Comparison of ENCODE assay signal across 13 cellular contexts in genomic region chr3:41522620-41523019, GRCh38.
DNase-seq lines count a peak whose midpoint lies in the region; ATAC-seq and TF ChIP-seq lines count a peak whose summit lies in the region.
"Had no signal": no experiment of that assay in that cellular context is flagged by ENCODE, and none has a peak within 500 bp of the region (broad histone marks: within the 10 kb centered on the region; RNA-seq: fewer than 3 reads in every experiment).

No MANE protein-coding gene starts in this region.

- no peaks in the 10 kb centered on the region for H3K9me3 Mint-ChIP-seq in T-helper 2 cell treated with Interferon-gamma antibody and Interleukin-4, amounts not matched to agents 5 μg/mL and 100 μg/mL, for 36 hours
- H3K9me3 Mint-ChIP-seq: central memory CD8-positive, alpha-beta T cell had no signal

- ATAC-seq in GM19395 (IDR thresholded peaks at IDR 0.05; ENCODE audit: unreplicated experiment): peak; percentile 76
- ATAC-seq in HG02938 (IDR thresholded peaks at IDR 0.05; ENCODE audit: unreplicated experiment): peak; percentile 48
- ATAC-seq: left colon, upper lobe of right lung had no signal

- no peak overlapping the region for H3K9ac ChIP-seq in MM.1S (ENCODE audit: low read length)

- H3K4me1 ChIP-seq in MM.1S (ENCODE audit: low read length): peaks cover 23% of the 10 kb centered on the region
- H3K4me1 ChIP-seq: upper lobe of right lung had no signal

- H3K4me3 Mint-ChIP-seq in T-helper 2 cell treated with Interferon-gamma antibody and Interleukin-4, amounts not matched to agents 5 μg/mL and 100 μg/mL, for 36 hours: no peak overlapping the region
- H3K4me3 Mint-ChIP-seq: central memory CD8-positive, alpha-beta T cell had no signal

- H3K9me2 ChIP-seq in MM.1S (replicated peaks; ENCODE audit: insufficient read depth, low read length): no peaks in the 10 kb centered on the region

- intact Hi-C loops in posterior cingulate gyrus (cut with DNase I): no loop called here

- no peaks in the 10 kb centered on the region for H3K79me2 ChIP-seq in MM.1S (ENCODE audit: low read length)

- H3K27me3 ChIP-seq in MM.1S (replicated peaks; ENCODE audit: insufficient read depth, low read length): 0 out of 2 replicates have a peak, but pooled peaks cover 3% of the 10 kb centered on the region
- H3K27me3 ChIP-seq: Peyer's patch, upper lobe of right lung had no signal

- H3K27ac ChIP-seq in MM.1S (ENCODE audit: low read length): no peak overlapping the region
- H3K27ac ChIP-seq: Peyer's patch, upper lobe of right lung had no signal

- peak overlapping the region; percentile 27; the same call in 1 of the 2 replicates for H3K4me2 ChIP-seq in MM.1S (ENCODE audit: low read depth, low read length)

- H3K4me1 Mint-ChIP-seq in T-helper 2 cell treated with Interferon-gamma antibody and Interleukin-4, amounts not matched to agents 5 μg/mL and 100 μg/mL, for 36 hours (ENCODE audit: low read depth): no peaks in the 10 kb centered on the region
- H3K4me1 Mint-ChIP-seq: central memory CD8-positive, alpha-beta T cell had no signal

- H3F3A ChIP-seq in MM.1S (ENCODE audit: insufficient read depth, low read length): peaks cover 6% of the 10 kb centered on the region; the same call in 1 of the 2 replicates

- no peaks in the 10 kb centered on the region for H3K27me3 Mint-ChIP-seq in T-helper 2 cell treated with Interferon-gamma antibody and Interleukin-4, amounts not matched to agents 5 μg/mL and 100 μg/mL, for 36 hours (ENCODE audit: low read depth)
- H3K27me3 Mint-ChIP-seq: central memory CD8-positive, alpha-beta T cell; progenitor cell of endocrine pancreas had no signal

- TF ChIP-seq CTCF in GM12864 (IDR thresholded peaks at IDR 0.05; ENCODE audit: low read depth, low read length, missing control alignments): no peak
- no peak for TF ChIP-seq CTCF in MM.1S (IDR thresholded peaks at IDR 0.05; ENCODE audit: low read length)

- H3K36me3 ChIP-seq in MM.1S (replicated peaks; ENCODE audit: insufficient read depth, low read length): no peaks in the 10 kb centered on the region
- H3K36me3 ChIP-seq: Peyer's patch, upper lobe of right lung had no signal

- H4K20me1 ChIP-seq in MM.1S (ENCODE audit: insufficient read depth, low read length): no peaks in the 10 kb centered on the region

- H3K4me3 ChIP-seq in GM12864 (ENCODE audit: low read depth, low read length) (no peak overlapping the region), MM.1S (ENCODE audit: low read length) (no peak overlapping the region)
- H3K4me3 ChIP-seq: Peyer's patch, upper lobe of right lung had no signal

- no peaks in the 10 kb centered on the region for H3K36me3 Mint-ChIP-seq in T-helper 2 cell treated with Interferon-gamma antibody and Interleukin-4, amounts not matched to agents 5 μg/mL and 100 μg/mL, for 36 hours (ENCODE audit: low read depth)

- H2AFZ ChIP-seq in MM.1S (ENCODE audit: low read length): no peak overlapping the region

- no peaks in the 10 kb centered on the region for H3K9me3 ChIP-seq in MM.1S (replicated peaks; ENCODE audit: insufficient read depth, low read length)
- H3K9me3 ChIP-seq: Peyer's patch, upper lobe of right lung had no signal

- H3K27ac Mint-ChIP-seq in T-helper 2 cell treated with Interferon-gamma antibody and Interleukin-4, amounts not matched to agents 5 μg/mL and 100 μg/mL, for 36 hours: no peak overlapping the region
- H3K27ac Mint-ChIP-seq: progenitor cell of endocrine pancreas had no signal

- DNase-seq in GM12864 (ENCODE audit: low read depth) (peak; percentile 44), MM.1S (peak; percentile 58), posterior cingulate gyrus (no peak), NCI-H524 treated with DMSO at 0.1 percent for 48 hours (lab: John Stamatoyannopoulos, UW) (no peak)
- no peak for DNase-seq in T-helper 2 cell treated with Interferon-gamma antibody and Interleukin-4, amounts not matched to agents 5 μg/mL and 100 μg/mL, for 36 hours (ENCODE audit: low spot score)
- no peak for DNase-seq in stimulated activated CD4-positive, alpha-beta T cell treated with anti-CD3 and anti-CD28 coated beads, Interleukin-4, amount 100 ng/mL, for 1 hour
- DNase-seq: left colon, Peyer's patch, upper lobe of right lung had no signal

Comparison
In these comparisons a context has a peak if more than half of its experiments do, and no peak if none do; other contexts are left out.
1. DNase-seq: peak in GM12864 (single experiment) and MM.1S (single experiment); none in posterior cingulate gyrus (0 of 10), NCI-H524 treated with DMSO at 0.1 percent for 48 hours (single experiment), T-helper 2 cell treated with Interferon-gamma antibody and Interleukin-4, amounts not matched to agents 5 μg/mL and 100 μg/mL, for 36 hours (single experiment) and stimulated activated CD4-positive, alpha-beta T cell treated with anti-CD3 and anti-CD28 coated beads, Interleukin-4, amount 100 ng/mL, for 1 hour (single experiment).